ENCODE assay signal across 32 cellular contexts in the genomic region with DNA sequence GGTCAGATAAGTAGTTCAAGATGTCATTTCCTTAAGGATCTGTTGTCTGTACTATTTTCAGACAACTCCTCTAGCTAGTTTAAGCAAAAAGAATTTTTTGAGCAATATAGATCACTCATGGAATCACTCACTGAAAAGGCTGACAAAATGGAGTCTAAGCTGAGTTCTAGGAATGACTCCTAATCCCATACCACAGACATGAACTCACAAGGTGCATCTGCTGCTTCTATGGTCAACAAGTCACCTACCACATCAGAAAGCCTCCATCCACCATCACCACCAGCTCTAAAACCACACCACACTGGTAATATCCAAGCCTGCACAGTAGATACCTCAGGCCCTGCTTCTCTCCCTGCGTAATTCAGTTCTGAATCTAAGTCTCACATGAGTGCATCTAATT. TPM values are rescaled to one million over a fixed set of nuclear protein-coding genes. Genes with fewer than 3 reads are reported as not detected.
"Had no signal": no experiment of that assay in that cellular context is flagged by ENCODE, and none has a peak within 500 bp of the region (broad histone marks: within the 10 kb centered on the region; RNA-seq: fewer than 3 reads in every experiment).

No MANE protein-coding gene starts in this region.

- H3K4me3 Mint-ChIP-seq: activated CD8-positive, alpha-beta T cell treated with anti-CD3 and anti-CD28 coated beads for 36 hours; activated naive CD4-positive, alpha-beta T cell treated with anti-CD3 and anti-CD28 coated beads, Interleukin-2, amount 50 U/mL, for 24 hours; activated T-helper 1 cell treated with anti-CD3 and anti-CD28 coated beads, Interleukin-12 subunit alpha, Interleukin-12 subunit beta, Interleukin-2, Interleukin-4 antibody, amounts not matched to agents 30 ng/mL and 10 ng/mL and 1 ng/mL, durations not matched to agents 14 hours and 24 hours and 36 hours; brain; nephron had no signal

- H3K4me1 Mint-ChIP-seq: activated naive CD4-positive, alpha-beta T cell treated with anti-CD3 and anti-CD28 coated beads, Interleukin-2, amount 50 U/mL, for 24 hours; brain; nephron had no signal

- ATAC-seq: activated CD8-positive, alpha-beta T cell treated with anti-CD3 and anti-CD28 coated beads for 36 hours; gastroesophageal sphincter; mucosa of descending colon; sciatic nerve had no signal

- H3K27me3 Mint-ChIP-seq: activated CD8-positive, alpha-beta T cell treated with anti-CD3 and anti-CD28 coated beads for 36 hours; activated naive CD4-positive, alpha-beta T cell treated with anti-CD3 and anti-CD28 coated beads, Interleukin-2, amount 50 U/mL, for 24 hours; brain had no signal

- H3K9me3 Mint-ChIP-seq: activated CD8-positive, alpha-beta T cell treated with anti-CD3 and anti-CD28 coated beads for 36 hours; activated naive CD4-positive, alpha-beta T cell treated with anti-CD3 and anti-CD28 coated beads, Interleukin-2, amount 50 U/mL, for 24 hours; activated T-helper 1 cell treated with anti-CD3 and anti-CD28 coated beads, Interleukin-12 subunit alpha, Interleukin-12 subunit beta, Interleukin-2, Interleukin-4 antibody, amounts not matched to agents 30 ng/mL and 10 ng/mL and 1 ng/mL, durations not matched to agents 14 hours and 24 hours and 36 hours had no signal

- H3K27ac Mint-ChIP-seq: activated CD8-positive, alpha-beta T cell treated with anti-CD3 and anti-CD28 coated beads for 36 hours; activated naive CD4-positive, alpha-beta T cell treated with anti-CD3 and anti-CD28 coated beads, Interleukin-2, amount 50 U/mL, for 24 hours; activated T-helper 1 cell treated with anti-CD3 and anti-CD28 coated beads, Interleukin-12 subunit alpha, Interleukin-12 subunit beta, Interleukin-2, Interleukin-4 antibody, amounts not matched to agents 30 ng/mL and 10 ng/mL and 1 ng/mL, durations not matched to agents 14 hours and 24 hours and 36 hours; brain; nephron had no signal

- DNase-seq: activated CD4-positive, alpha-beta T cell treated with anti-CD3 and anti-CD28 coated beads for 48 hours; activated CD8-positive, alpha-beta T cell treated with anti-CD3 and anti-CD28 coated beads for 36 hours; activated gamma-delta T cell treated with Interleukin-2 at 50 U/mL for 16 hours; adrenal gland; caudate nucleus; cortex of kidney; islet precursor cell; left ventricle myocardium inferior; mucosa of descending colon; retina; small intestine; stimulated activated CD4-positive, alpha-beta T cell treated with anti-CD3 and anti-CD28 coated beads, Interleukin-2, amount 100 ng/mL, for 24 hours; stimulated activated naive CD4-positive, alpha-beta T cell treated with Interleukin-2 at 50 U/mL for 16 hours; T-helper 9 cell; trophoblast cell had no signal

RNA-seq across cellular contexts. Expression of gene ASCL4, which starts 55.9 kb away (rescaled TPM):
- total RNA-seq: activated CD8-positive, alpha-beta T cell treated with anti-CD3 and anti-CD28 coated beads for 36 hours; activated T-helper 1 cell treated with anti-CD3 and anti-CD28 coated beads, Interleukin-12 subunit alpha, Interleukin-12 subunit beta, Interleukin-2, Interleukin-4 antibody, amounts not matched to agents 30 ng/mL and 10 ng/mL and 1 ng/mL, durations not matched to agents 14 hours and 24 hours and 36 hours; adrenal gland; ascending aorta; chondrocyte; endothelial cell of umbilical vein; fibroblast of lung; fibroblast of villous mesenchyme; gastroesophageal sphincter; left ventricle myocardium inferior; lung; mesenteric fat pad; mucosa of descending colon; osteocyte; prostate gland; sciatic nerve; T-helper 1 cell treated with Interleukin-12 subunit alpha and Interleukin-12 subunit beta and Interleukin-4 antibody, amounts not matched to agents 30 ng/mL and 1 ng/mL, for 36 hours; thoracic aorta had no signal
